20 cellular contexts compared by ENCODE assay signal in the genomic region with DNA sequence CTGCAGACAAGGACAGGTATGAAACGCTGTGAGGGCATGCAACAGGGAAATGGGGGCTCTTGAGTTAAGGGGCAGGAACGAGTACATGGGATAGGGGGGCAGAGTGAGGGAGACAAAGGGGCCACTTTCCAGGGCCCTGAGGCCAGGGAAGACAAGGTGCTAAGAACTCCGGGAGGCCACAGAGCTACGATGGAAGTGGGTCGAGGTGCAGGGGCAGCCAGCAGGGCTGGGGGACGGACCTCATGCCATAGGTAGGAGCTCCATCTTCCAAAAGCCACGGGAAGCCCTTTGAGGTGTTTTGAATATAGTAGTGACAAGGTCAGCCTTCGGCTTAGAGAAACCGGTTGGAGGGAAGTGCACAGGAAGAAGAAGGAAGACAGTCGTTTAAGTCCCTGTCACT. TPM values are rescaled to one million over a fixed set of nuclear protein-coding genes. Genes with fewer than 3 reads are reported as not detected.
DNase-seq lines count a peak whose midpoint lies in the region; ATAC-seq and TF ChIP-seq lines count a peak whose summit lies in the region.
"Had no signal": no experiment of that assay in that cellular context is flagged by ENCODE, and none has a peak within 500 bp of the region (broad histone marks: within the 10 kb centered on the region; RNA-seq: fewer than 3 reads in every experiment).

No MANE protein-coding gene starts in this region.

- H3K4me3 ChIP-seq in osteoblast (ENCODE audit: insufficient read depth, low read length) (no peak overlapping the region), spleen (no peak overlapping the region)
- H3K4me3 ChIP-seq: BLaER1 treated with 17β-estradiol and CSF1 and Interleukin-3, amounts not matched to agents 10 nM and 100 nM; GM23248 had no signal

- H3K27ac ChIP-seq in osteoblast (ENCODE audit: low read depth, low read length) (no peak overlapping the region), spleen (no peak overlapping the region)
- H3K27ac ChIP-seq: 22Rv1; BLaER1 treated with 17β-estradiol and CSF1 and Interleukin-3, amounts not matched to agents 10 nM and 100 nM; GM23248 had no signal

- H3K36me3 ChIP-seq in osteoblast (ENCODE audit: insufficient read depth, low read length) (no peaks in the 10 kb centered on the region), spleen (no peaks in the 10 kb centered on the region)
- H3K36me3 ChIP-seq: BE2C; BLaER1 treated with 17β-estradiol and CSF1 and Interleukin-3, amounts not matched to agents 10 nM and 100 nM had no signal

- peak; percentile 15 for DNase-seq in natural killer cell treated with Interleukin-12 subunit alpha and Interleukin-12 subunit beta and Interleukin-15 and Interleukin-18, amount 100 ng/mL, for 72 hours (ENCODE audit: low spot score)
- DNase-seq in natural killer cell, result no peak
- peak; percentile 62 for DNase-seq in osteoblast (ENCODE audit: insufficient read length, low spot score, missing footprints)
- DNase-seq in spleen, result peak; percentile 22
- no peak for DNase-seq in WTC11 (ENCODE audit: low spot score)
- DNase-seq in UCSD-AML1 (lab: John Stamatoyannopoulos, UW; ENCODE audit: unreplicated experiment), result no peak
- DNase-seq: AML-193; BE2C; Calu3; CD4-positive, alpha-beta T cell; COR-L47; DMS53; DND-41; GM23248; H7; HCEC 1CT had no signal

- H3K27me3 Mint-ChIP-seq in natural killer cell treated with Interleukin-12 subunit alpha and Interleukin-12 subunit beta and Interleukin-15 and Interleukin-18, amount 100 ng/mL, for 72 hours, result no peaks in the 10 kb centered on the region
- H3K27me3 Mint-ChIP-seq in natural killer cell (ENCODE audit: low read depth in 2 of 2) (no peaks in the 10 kb centered on the region), WTC11 (ENCODE audit: low read depth) (no peaks in the 10 kb centered on the region; the same call in 1 of the 2 replicates)

- TF ChIP-seq CTCF in natural killer cell (IDR thresholded peaks at IDR 0.05) (no peak), osteoblast (IDR thresholded peaks at IDR 0.05; ENCODE audit: extremely low read depth, low read depth, low read length) (no peak), spleen (IDR thresholded peaks at IDR 0.05 in 8 of 11, conservative IDR thresholded peaks at IDR 0.05 in 3 of 11) (no peak), WTC11 (IDR thresholded peaks at IDR 0.05) (no peak)

- no peak for ATAC-seq in natural killer cell treated with Interleukin-12 subunit alpha and Interleukin-12 subunit beta and Interleukin-15 and Interleukin-18, amount 100 ng/mL, for 72 hours
- ATAC-seq in natural killer cell, result no peak
- no peak for ATAC-seq in WTC11

- H3K79me2 ChIP-seq in osteoblast (ENCODE audit: insufficient read depth, low read length), result no peaks in the 10 kb centered on the region

- no peaks in the 10 kb centered on the region for H3K27me3 ChIP-seq in osteoblast (ENCODE audit: insufficient read depth, low read length)
- peaks cover 0 to 61% (median 0%) of the 10 kb centered on the region in 7 donors for H3K27me3 ChIP-seq in spleen (replicated peaks in 1 of 7)
- H3K27me3 ChIP-seq: BLaER1 treated with 17β-estradiol and CSF1 and Interleukin-3, amounts not matched to agents 10 nM and 100 nM had no signal

- no peak for TF ChIP-seq POLR2A in spleen (IDR thresholded peaks at IDR 0.05)

- H3K9me3 ChIP-seq in osteoblast (ENCODE audit: low read depth, low read length) (no peaks in the 10 kb centered on the region), spleen (peaks cover 0 to 8% (median 0%) of the 10 kb centered on the region in 8 donors)

- no peaks in the 10 kb centered on the region for H3K9me3 Mint-ChIP-seq in natural killer cell treated with Interleukin-12 subunit alpha and Interleukin-12 subunit beta and Interleukin-15 and Interleukin-18, amount 100 ng/mL, for 72 hours
- H3K9me3 Mint-ChIP-seq in natural killer cell (no peaks in the 10 kb centered on the region), WTC11 (no peaks in the 10 kb centered on the region)
- H3K9me3 Mint-ChIP-seq: CD14-positive monocyte; CD4-positive, alpha-beta T cell had no signal

- no peak overlapping the region for H3K4me3 Mint-ChIP-seq in natural killer cell treated with Interleukin-12 subunit alpha and Interleukin-12 subunit beta and Interleukin-15 and Interleukin-18, amount 100 ng/mL, for 72 hours
- no peak overlapping the region for H3K4me3 Mint-ChIP-seq in natural killer cell
- H3K4me3 Mint-ChIP-seq in WTC11, result no peak overlapping the region
- H3K4me3 Mint-ChIP-seq: CD14-positive monocyte; CD4-positive, alpha-beta T cell had no signal

- no peak overlapping the region for H3K4me2 ChIP-seq in osteoblast (ENCODE audit: insufficient read depth, low read length)
- H3K4me2 ChIP-seq: BLaER1 treated with 17β-estradiol and CSF1 and Interleukin-3, amounts not matched to agents 10 nM and 100 nM had no signal

- H3K4me1 ChIP-seq in osteoblast (ENCODE audit: insufficient read depth, low read length) (no peaks in the 10 kb centered on the region), spleen (peaks cover 0 to 4% (median 0%) of the 10 kb centered on the region in 6 donors)
- H3K4me1 ChIP-seq: BE2C had no signal

- 60 to 67% (median 64%) methylated on average over 10 of the region's 10 CpGs for WGBS in spleen, 5 donors

- POLR2A ChIA-PET in WTC11 (lab: Charles Lee), result no interaction called here

- no peaks in the 10 kb centered on the region for H4K20me1 ChIP-seq in osteoblast (ENCODE audit: insufficient read depth, low read length)

- intact Hi-C loops in natural killer cell (cut with micrococcal nuclease) (no loop called here), spleen (cut with DNase I; ENCODE audit: low total_unique reads) (no loop called here)

- H2AFZ ChIP-seq in osteoblast (ENCODE audit: low read length), result no peak overlapping the region
- H2AFZ ChIP-seq: GM23248 had no signal

- CTCF ChIA-PET in WTC11 (lab: Charles Lee), result no interaction called here

- H3K4me1 Mint-ChIP-seq in natural killer cell treated with Interleukin-12 subunit alpha and Interleukin-12 subunit beta and Interleukin-15 and Interleukin-18, amount 100 ng/mL, for 72 hours (ENCODE audit: low read depth in 2 of 2), result no peaks in the 10 kb centered on the region
- H3K4me1 Mint-ChIP-seq in natural killer cell, result no peaks in the 10 kb centered on the region
- H3K4me1 Mint-ChIP-seq in WTC11, result peaks cover 10% of the 10 kb centered on the region
- H3K4me1 Mint-ChIP-seq: CD14-positive monocyte had no signal

- no peak overlapping the region for H3K27ac Mint-ChIP-seq in natural killer cell treated with Interleukin-12 subunit alpha and Interleukin-12 subunit beta and Interleukin-15 and Interleukin-18, amount 100 ng/mL, for 72 hours
- no peak overlapping the region for H3K27ac Mint-ChIP-seq in natural killer cell
- no peak overlapping the region for H3K27ac Mint-ChIP-seq in WTC11
- H3K27ac Mint-ChIP-seq: CD14-positive monocyte; CD4-positive, alpha-beta T cell had no signal

- H3K36me3 Mint-ChIP-seq in natural killer cell treated with Interleukin-12 subunit alpha and Interleukin-12 subunit beta and Interleukin-15 and Interleukin-18, amount 100 ng/mL, for 72 hours, result no peaks in the 10 kb centered on the region
- H3K36me3 Mint-ChIP-seq in natural killer cell, result no peaks in the 10 kb centered on the region
- no peaks in the 10 kb centered on the region for H3K36me3 Mint-ChIP-seq in WTC11
- H3K36me3 Mint-ChIP-seq: CD14-positive monocyte had no signal

TF ChIP-seq in WTC11, 78 proteins besides CTCF, POLR2A, EP300 and RAD21 (continues in another document):
- TF ChIP-seq, protein P1, sequence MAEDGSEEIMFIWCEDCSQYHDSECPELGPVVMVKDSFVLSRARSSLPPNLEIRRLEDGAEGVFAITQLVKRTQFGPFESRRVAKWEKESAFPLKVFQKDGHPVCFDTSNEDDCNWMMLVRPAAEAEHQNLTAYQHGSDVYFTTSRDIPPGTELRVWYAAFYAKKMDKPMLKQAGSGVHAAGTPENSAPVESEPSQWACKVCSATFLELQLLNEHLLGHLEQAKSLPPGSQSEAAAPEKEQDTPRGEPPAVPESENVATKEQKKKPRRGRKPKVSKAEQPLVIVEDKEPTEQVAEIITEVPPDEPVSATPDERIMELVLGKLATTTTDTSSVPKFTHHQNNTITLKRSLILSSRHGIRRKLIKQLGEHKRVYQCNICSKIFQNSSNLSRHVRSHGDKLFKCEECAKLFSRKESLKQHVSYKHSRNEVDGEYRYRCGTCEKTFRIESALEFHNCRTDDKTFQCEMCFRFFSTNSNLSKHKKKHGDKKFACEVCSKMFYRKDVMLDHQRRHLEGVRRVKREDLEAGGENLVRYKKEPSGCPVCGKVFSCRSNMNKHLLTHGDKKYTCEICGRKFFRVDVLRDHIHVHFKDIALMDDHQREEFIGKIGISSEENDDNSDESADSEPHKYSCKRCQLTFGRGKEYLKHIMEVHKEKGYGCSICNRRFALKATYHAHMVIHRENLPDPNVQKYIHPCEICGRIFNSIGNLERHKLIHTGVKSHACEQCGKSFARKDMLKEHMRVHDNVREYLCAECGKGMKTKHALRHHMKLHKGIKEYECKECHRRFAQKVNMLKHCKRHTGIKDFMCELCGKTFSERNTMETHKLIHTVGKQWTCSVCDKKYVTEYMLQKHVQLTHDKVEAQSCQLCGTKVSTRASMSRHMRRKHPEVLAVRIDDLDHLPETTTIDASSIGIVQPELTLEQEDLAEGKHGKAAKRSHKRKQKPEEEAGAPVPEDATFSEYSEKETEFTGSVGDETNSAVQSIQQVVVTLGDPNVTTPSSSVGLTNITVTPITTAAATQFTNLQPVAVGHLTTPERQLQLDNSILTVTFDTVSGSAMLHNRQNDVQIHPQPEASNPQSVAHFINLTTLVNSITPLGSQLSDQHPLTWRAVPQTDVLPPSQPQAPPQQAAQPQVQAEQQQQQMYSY (CRISPR knock-in tag; IDR thresholded peaks at IDR 0.05), result no peak
- TF ChIP-seq, protein P2, sequence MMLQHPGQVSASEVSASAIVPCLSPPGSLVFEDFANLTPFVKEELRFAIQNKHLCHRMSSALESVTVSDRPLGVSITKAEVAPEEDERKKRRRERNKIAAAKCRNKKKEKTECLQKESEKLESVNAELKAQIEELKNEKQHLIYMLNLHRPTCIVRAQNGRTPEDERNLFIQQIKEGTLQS (CRISPR knock-in tag; conservative IDR thresholded peaks at IDR 0.05), result no peak
- no peak for TF ChIP-seq NR2C2 (CRISPR knock-in tag; IDR thresholded peaks at IDR 0.05)
- no peak for TF ChIP-seq GTF2I (CRISPR knock-in tag; conservative IDR thresholded peaks at IDR 0.05)

RNA-seq across cellular contexts. Expression of a gene that starts 35.6 kb away (rescaled TPM):
- not detected for total RNA-seq in natural killer cell treated with Interleukin-12 subunit alpha and Interleukin-12 subunit beta and Interleukin-15 and Interleukin-18, amount 100 ng/mL, for 72 hours
- total RNA-seq in natural killer cell, result 10 to 100 TPM in 1 of 3 donors, 1 to 10 TPM in 2; 3.0 to 17.2 (median 4.9) TPM
- total RNA-seq in osteoblast, result not detected in 2 replicates
- under 1 TPM in 3 of 7 donors, not detected in 4; 0.19 to 0.34 (median 0.29) TPM for total RNA-seq in spleen
- polyA plus RNA-seq in spleen, result under 1 TPM in 2 of 3 donors, not detected in 1; 0.02 to 0.03 TPM
- total RNA-seq in WTC11 (2021), result 19.9 to 25.8 TPM (median 24.4 TPM) in 3 replicates
- total RNA-seq: Calu3; CD4-positive, alpha-beta T cell; GM23248 had no signal
- polyA plus RNA-seq: AG04450, CD14-positive monocyte, GM23248 had no signal

Comparison
In these comparisons a context has a peak if more than half of its experiments do, and no peak if none do; other contexts are left out.
1. DNase-seq: peak in natural killer cell treated with Interleukin-12 subunit alpha and Interleukin-12 subunit beta and Interleukin-15 and Interleukin-18, amount 100 ng/mL, for 72 hours (single experiment), osteoblast (single experiment) and spleen (single experiment); none in natural killer cell (single experiment), WTC11 (single experiment) and UCSD-AML1 (single experiment).